ENCODE assay signal across 8 cellular contexts in the genomic region with DNA sequence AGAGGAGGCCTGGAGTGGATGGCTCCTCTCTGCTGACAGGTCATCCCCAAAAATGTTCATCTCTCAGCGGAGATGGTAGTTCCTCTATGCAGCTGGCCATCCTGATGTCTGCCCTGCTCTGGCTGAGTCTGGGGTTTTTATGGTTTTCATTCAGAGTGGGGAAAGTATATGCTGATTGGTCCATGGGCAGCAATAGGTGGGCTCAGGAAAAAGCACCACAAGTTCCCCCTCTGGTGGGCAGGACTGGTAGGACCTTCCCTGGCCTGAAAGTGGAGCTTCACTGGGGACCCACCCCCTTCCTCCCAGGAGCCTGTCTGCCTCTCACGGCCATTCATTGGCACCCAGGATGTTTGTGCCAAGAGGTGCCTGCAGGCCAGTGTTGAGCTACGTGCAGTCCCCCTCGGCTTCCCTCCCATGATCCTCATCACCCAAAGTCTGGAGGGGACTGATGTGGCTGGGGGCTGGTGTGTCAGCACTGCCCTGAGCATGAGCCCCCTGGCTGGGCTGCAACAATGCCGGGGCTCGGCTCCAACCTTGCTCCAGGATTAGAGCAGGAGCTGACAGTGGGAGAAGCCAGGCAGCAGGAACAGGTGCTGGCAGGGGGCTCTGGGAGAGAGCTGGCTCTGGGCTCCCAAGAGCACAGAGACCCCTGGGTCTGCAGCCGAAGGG. TPM values are rescaled to one million over a fixed set of nuclear protein-coding genes. Genes with fewer than 3 reads are reported as not detected.
DNase-seq lines count a peak whose midpoint lies in the region; ATAC-seq and TF ChIP-seq lines count a peak whose summit lies in the region.

No MANE protein-coding gene starts in this region.

- POLR2A ChIA-PET in Panc1 (lab: Charles Lee): interaction anchor here (0.6 kb wide), 1 partner anchor 60 kb away, joined by 12 read pairs; no protein-coding TSS in a partner anchor

- TF ChIP-seq POLR2A in erythroblast (IDR thresholded peaks at IDR 0.05; ENCODE audit: low read length): no peak

- H3K4me1 ChIP-seq in Panc1 (ENCODE audit: control insufficient read depth, insufficient read depth, low read length) (no peaks in the 10 kb centered on the region), upper lobe of right lung (no peaks in the 10 kb centered on the region)

- H3K4me3 Mint-ChIP-seq in activated T-cell treated with anti-CD3 and anti-CD28 coated beads, Interleukin-2, amount 50 U/mL, for 24 hours: no peak overlapping the region

- TF ChIP-seq CTCF in Panc1 (IDR thresholded peaks at IDR 0.05): peak; percentile 31; the same call in 1 of the 2 replicates
- TF ChIP-seq CTCF in upper lobe of right lung (IDR thresholded peaks at IDR 0.05): no peak

- H3K27me3 Mint-ChIP-seq in activated T-cell treated with anti-CD3 and anti-CD28 coated beads, Interleukin-2, amount 50 U/mL, for 24 hours: peaks cover 36% of the 10 kb centered on the region

- in situ Hi-C loops in Panc1 (cut with HindIII; ENCODE audit: low pct_unique_long_range_greater_than_20kb, low sequenced_read_pairs): no loop called here

- H3K4me3 ChIP-seq in Panc1 (ENCODE audit: low read depth in 2 of 2, low read length in 2 of 2): no peak overlapping the region
- H3K4me3 ChIP-seq in upper lobe of right lung: no peak overlapping the region

- H3K9me3 ChIP-seq in Panc1 (ENCODE audit: control insufficient read depth, insufficient read depth, low read depth, low read length) (no peaks in the 10 kb centered on the region), upper lobe of right lung (no peaks in the 10 kb centered on the region)

- no TSS peak for BruUV-seq in Panc1 (replicated peaks; lab: Mats Ljungman, UMichigan)

- DNase-seq in activated T-cell treated with anti-CD3 and anti-CD28 coated beads, Interleukin-2, amount 50 U/mL, for 1 hour: peak; percentile 25
- DNase-seq in activated T-cell treated with anti-CD3 and anti-CD28 coated beads, Interleukin-2, amount 50 U/mL, for 24 hours: no peak
- DNase-seq in Panc1 (ENCODE audit: low read depth, low spot score): no peak
- peak; percentile 11 to 20 for DNase-seq in erythroblast (lab: John Stamatoyannopoulos, UW)
- DNase-seq in stimulated activated CD8-positive, alpha-beta memory T cell treated with anti-CD3 and anti-CD28 coated beads, Interleukin-4, amount 100 ng/mL, for 48 hours: peak; percentile 50
- DNase-seq in upper lobe of right lung: no peak
- no peak for DNase-seq in 8988T

- no peak overlapping the region for H3K27ac Mint-ChIP-seq in activated T-cell treated with anti-CD3 and anti-CD28 coated beads, Interleukin-2, amount 50 U/mL, for 24 hours

- H3K9me3 Mint-ChIP-seq in activated T-cell treated with anti-CD3 and anti-CD28 coated beads, Interleukin-2, amount 50 U/mL, for 24 hours: no peaks in the 10 kb centered on the region

- no peak overlapping the region for H3K27ac ChIP-seq in Panc1 (ENCODE audit: low read length)
- no peak overlapping the region for H3K27ac ChIP-seq in upper lobe of right lung

- H3K4me1 Mint-ChIP-seq in activated T-cell treated with anti-CD3 and anti-CD28 coated beads, Interleukin-2, amount 50 U/mL, for 24 hours (ENCODE audit: low read depth): no peaks in the 10 kb centered on the region

- no peaks in the 10 kb centered on the region for H3K27me3 ChIP-seq in Panc1 (ENCODE audit: control insufficient read depth, insufficient read depth, low read length)
- peaks cover 7% of the 10 kb centered on the region for H3K27me3 ChIP-seq in upper lobe of right lung

- ATAC-seq in Panc1: peak; percentile 73
- no peak for ATAC-seq in upper lobe of right lung
- ATAC-seq in HG03460 (IDR thresholded peaks at IDR 0.05; ENCODE audit: unreplicated experiment): no peak

- CTCF ChIA-PET in Panc1 (lab: Charles Lee): interaction anchor here (0.6 to 1.2 kb wide), 4 partner anchors 40 to 370 kb away, joined by 3 to 10 read pairs (median 5); no protein-coding TSS in a partner anchor

- intact Hi-C loops in Panc1 (cut with micrococcal nuclease; ENCODE audit: unreplicated experiment) (no loop called here), upper lobe of right lung (cut with DNase I) (no loop called here)

- H3K36me3 ChIP-seq in Panc1 (ENCODE audit: control insufficient read depth, insufficient read depth, low read length) (no peaks in the 10 kb centered on the region), upper lobe of right lung (no peaks in the 10 kb centered on the region)

- H3K36me3 Mint-ChIP-seq in activated T-cell treated with anti-CD3 and anti-CD28 coated beads, Interleukin-2, amount 50 U/mL, for 24 hours (ENCODE audit: low read depth): no peaks in the 10 kb centered on the region

RNA-seq across cellular contexts. Expression of gene BLOC1S6, which starts 13.1 kb away (rescaled TPM):
- total RNA-seq in Panc1 (2021; ENCODE audit: unreplicated experiment) (52.0 TPM), upper lobe of right lung (40.9 TPM)
- polyA plus RNA-seq in Panc1 (2012; ENCODE audit: insufficient read length): 22.0 TPM

RNA-seq across cellular contexts. Expression of gene SLC30A4, which starts 51.5 kb away (rescaled TPM):
- total RNA-seq in Panc1 (2021; ENCODE audit: unreplicated experiment): 9.3 TPM
- polyA plus RNA-seq in Panc1 (2012; ENCODE audit: insufficient read length): 3.4 TPM
- total RNA-seq in upper lobe of right lung: 6.7 TPM

Comparison
In these comparisons a context has a peak if more than half of its experiments do, and no peak if none do; other contexts are left out.
1. DNase-seq: peak in activated T-cell treated with anti-CD3 and anti-CD28 coated beads, Interleukin-2, amount 50 U/mL, for 1 hour (single experiment), erythroblast (2 of 2) and stimulated activated CD8-positive, alpha-beta memory T cell treated with anti-CD3 and anti-CD28 coated beads, Interleukin-4, amount 100 ng/mL, for 48 hours (single experiment); none in activated T-cell treated with anti-CD3 and anti-CD28 coated beads, Interleukin-2, amount 50 U/mL, for 24 hours (single experiment), Panc1 (single experiment), upper lobe of right lung (single experiment) and 8988T (single experiment).